Comparison of ENCODE assay signal across 1 cellular context in the genomic region with DNA sequence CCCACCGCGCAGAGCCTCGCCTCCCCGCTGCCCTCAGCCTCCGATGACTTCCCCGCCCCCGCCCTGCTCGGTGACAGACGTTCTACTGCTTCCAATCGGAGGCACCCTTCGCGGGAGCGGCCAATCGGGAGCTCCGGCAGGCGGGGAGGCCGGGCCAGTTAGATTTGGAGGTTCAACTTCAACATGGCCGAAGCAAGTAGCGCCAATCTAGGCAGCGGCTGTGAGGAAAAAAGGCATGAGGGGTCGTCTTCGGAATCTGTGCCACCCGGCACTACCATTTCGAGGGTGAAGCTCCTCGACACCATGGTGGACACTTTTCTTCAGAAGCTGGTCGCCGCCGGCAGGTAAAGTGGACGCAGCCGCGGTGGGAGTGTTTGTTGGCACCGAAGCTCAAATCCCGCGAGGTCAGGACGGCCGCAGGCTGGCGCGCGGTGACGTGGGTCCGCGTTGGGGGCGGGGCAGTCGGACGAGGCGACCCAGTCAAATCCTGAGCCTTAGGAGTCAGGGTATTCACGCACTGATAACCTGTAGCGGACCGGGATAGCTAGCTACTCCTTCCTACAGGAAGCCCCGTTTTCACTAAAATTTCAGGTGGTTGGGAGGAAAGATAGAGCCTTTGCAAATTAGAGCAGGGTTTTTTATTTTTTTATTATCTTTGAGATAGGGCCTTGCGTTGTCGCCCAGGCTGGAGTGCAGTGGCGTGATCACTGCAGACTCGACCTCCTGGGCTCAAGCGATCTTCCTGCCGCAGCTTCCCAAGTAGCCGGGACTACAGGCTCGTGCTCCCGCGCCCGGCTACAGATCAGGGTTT.
TF ChIP-seq lines count a peak whose summit lies in the region.

A gene with protein sequence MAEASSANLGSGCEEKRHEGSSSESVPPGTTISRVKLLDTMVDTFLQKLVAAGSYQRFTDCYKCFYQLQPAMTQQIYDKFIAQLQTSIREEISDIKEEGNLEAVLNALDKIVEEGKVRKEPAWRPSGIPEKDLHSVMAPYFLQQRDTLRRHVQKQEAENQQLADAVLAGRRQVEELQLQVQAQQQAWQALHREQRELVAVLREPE (plus strand): TSS at position 175 of the 811 bp plus-strand sequence. CDS start 9 bp downstream, at position 184.

TF ChIP-seq in HepG2, 621 proteins besides CTCF, POLR2A, EP300 and RAD21 (continued from another document and continues in another):
- TF ChIP-seq, protein P1, sequence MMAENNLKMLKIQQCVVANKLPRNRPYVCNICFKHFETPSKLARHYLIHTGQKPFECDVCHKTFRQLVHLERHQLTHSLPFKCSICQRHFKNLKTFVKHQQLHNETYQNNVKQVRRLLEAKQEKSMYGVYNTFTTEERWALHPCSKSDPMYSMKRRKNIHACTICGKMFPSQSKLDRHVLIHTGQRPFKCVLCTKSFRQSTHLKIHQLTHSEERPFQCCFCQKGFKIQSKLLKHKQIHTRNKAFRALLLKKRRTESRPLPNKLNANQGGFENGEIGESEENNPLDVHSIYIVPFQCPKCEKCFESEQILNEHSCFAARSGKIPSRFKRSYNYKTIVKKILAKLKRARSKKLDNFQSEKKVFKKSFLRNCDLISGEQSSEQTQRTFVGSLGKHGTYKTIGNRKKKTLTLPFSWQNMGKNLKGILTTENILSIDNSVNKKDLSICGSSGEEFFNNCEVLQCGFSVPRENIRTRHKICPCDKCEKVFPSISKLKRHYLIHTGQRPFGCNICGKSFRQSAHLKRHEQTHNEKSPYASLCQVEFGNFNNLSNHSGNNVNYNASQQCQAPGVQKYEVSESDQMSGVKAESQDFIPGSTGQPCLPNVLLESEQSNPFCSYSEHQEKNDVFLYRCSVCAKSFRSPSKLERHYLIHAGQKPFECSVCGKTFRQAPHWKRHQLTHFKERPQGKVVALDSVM (CRISPR knock-in tag; IDR thresholded peaks at IDR 0.05): peak; percentile 79
- TF ChIP-seq SRY (CRISPR knock-in tag; IDR thresholded peaks at IDR 0.05): no peak
- no peak for TF ChIP-seq PLRG1 (conservative IDR thresholded peaks at IDR 0.05)
- TF ChIP-seq SP1 (IDR thresholded peaks at IDR 0.05): no peak
- peak; percentile 79 for TF ChIP-seq SP1 (CRISPR knock-in tag; IDR thresholded peaks at IDR 0.05)
- no peak for TF ChIP-seq ZNF549 (CRISPR knock-in tag; IDR thresholded peaks at IDR 0.05)
- TF ChIP-seq ZNF138 (CRISPR knock-in tag; IDR thresholded peaks at IDR 0.05; ENCODE audit: low read depth): no peak
- TF ChIP-seq JUNB (CRISPR knock-in tag; IDR thresholded peaks at IDR 0.05; ENCODE audit: borderline replicate concordance): no peak
- TF ChIP-seq, protein P2, sequence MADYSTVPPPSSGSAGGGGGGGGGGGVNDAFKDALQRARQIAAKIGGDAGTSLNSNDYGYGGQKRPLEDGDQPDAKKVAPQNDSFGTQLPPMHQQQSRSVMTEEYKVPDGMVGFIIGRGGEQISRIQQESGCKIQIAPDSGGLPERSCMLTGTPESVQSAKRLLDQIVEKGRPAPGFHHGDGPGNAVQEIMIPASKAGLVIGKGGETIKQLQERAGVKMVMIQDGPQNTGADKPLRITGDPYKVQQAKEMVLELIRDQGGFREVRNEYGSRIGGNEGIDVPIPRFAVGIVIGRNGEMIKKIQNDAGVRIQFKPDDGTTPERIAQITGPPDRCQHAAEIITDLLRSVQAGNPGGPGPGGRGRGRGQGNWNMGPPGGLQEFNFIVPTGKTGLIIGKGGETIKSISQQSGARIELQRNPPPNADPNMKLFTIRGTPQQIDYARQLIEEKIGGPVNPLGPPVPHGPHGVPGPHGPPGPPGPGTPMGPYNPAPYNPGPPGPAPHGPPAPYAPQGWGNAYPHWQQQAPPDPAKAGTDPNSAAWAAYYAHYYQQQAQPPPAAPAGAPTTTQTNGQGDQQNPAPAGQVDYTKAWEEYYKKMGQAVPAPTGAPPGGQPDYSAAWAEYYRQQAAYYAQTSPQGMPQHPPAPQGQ (CRISPR knock-in tag; IDR thresholded peaks at IDR 0.05; ENCODE audit: borderline replicate concordance): no peak
- 0 out of 2 replicates have a peak, but pooled peaks have one; percentile 78 for TF ChIP-seq ZNF354B (CRISPR knock-in tag; IDR thresholded peaks at IDR 0.05)
- TF ChIP-seq ZNF616 (CRISPR knock-in tag; IDR thresholded peaks at IDR 0.05; ENCODE audit: low read depth): no peak
- TF ChIP-seq, protein P3, sequence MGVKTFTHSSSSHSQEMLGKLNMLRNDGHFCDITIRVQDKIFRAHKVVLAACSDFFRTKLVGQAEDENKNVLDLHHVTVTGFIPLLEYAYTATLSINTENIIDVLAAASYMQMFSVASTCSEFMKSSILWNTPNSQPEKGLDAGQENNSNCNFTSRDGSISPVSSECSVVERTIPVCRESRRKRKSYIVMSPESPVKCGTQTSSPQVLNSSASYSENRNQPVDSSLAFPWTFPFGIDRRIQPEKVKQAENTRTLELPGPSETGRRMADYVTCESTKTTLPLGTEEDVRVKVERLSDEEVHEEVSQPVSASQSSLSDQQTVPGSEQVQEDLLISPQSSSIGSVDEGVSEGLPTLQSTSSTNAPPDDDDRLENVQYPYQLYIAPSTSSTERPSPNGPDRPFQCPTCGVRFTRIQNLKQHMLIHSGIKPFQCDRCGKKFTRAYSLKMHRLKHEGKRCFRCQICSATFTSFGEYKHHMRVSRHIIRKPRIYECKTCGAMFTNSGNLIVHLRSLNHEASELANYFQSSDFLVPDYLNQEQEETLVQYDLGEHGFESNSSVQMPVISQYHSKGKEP (CRISPR knock-in tag; IDR thresholded peaks at IDR 0.05): no peak; the same call in 1 of the 2 replicates
- TF ChIP-seq, protein P4, sequence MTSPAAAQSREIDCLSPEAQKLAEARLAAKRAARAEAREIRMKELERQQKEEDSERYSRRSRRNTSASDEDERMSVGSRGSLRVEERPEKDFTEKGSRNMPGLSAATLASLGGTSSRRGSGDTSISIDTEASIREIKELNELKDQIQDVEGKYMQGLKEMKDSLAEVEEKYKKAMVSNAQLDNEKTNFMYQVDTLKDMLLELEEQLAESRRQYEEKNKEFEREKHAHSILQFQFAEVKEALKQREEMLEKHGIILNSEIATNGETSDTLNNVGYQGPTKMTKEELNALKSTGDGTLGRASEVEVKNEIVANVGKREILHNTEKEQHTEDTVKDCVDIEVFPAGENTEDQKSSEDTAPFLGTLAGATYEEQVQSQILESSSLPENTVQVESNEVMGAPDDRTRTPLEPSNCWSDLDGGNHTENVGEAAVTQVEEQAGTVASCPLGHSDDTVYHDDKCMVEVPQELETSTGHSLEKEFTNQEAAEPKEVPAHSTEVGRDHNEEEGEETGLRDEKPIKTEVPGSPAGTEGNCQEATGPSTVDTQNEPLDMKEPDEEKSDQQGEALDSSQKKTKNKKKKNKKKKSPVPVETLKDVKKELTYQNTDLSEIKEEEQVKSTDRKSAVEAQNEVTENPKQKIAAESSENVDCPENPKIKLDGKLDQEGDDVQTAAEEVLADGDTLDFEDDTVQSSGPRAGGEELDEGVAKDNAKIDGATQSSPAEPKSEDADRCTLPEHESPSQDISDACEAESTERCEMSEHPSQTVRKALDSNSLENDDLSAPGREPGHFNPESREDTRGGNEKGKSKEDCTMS (CRISPR knock-in tag; conservative IDR thresholded peaks at IDR 0.05): no peak
- TF ChIP-seq GABPA (IDR thresholded peaks at IDR 0.05; ENCODE audit: low read depth, low read length): no peak
- TF ChIP-seq GABPA (CRISPR knock-in tag; IDR thresholded peaks at IDR 0.05; ENCODE audit: low read depth): peak; percentile 33; the same call in 1 of the 2 replicates
- peak; percentile 52; the same call in 1 of the 2 replicates for TF ChIP-seq ESRRA (CRISPR knock-in tag; IDR thresholded peaks at IDR 0.05; ENCODE audit: low read depth)
- no peak for TF ChIP-seq KLF6 (CRISPR knock-in tag; IDR thresholded peaks at IDR 0.05)
- peak; percentile 56; the same call in 1 of the 2 replicates for TF ChIP-seq ZSCAN29 (CRISPR knock-in tag; conservative IDR thresholded peaks at IDR 0.05)
- no peak for TF ChIP-seq SNAPC2 (CRISPR knock-in tag; IDR thresholded peaks at IDR 0.05)
- peak; percentile 96 for TF ChIP-seq YY1 (IDR thresholded peaks at IDR 0.05; ENCODE audit: insufficient read depth, insufficient replicate concordance, low read depth, low read length)
- TF ChIP-seq EEA1 (CRISPR knock-in tag; IDR thresholded peaks at IDR 0.05; ENCODE audit: borderline replicate concordance): peak; percentile 66; the same call in 1 of the 2 replicates
- no peak for TF ChIP-seq NBN (conservative IDR thresholded peaks at IDR 0.05)
- TF ChIP-seq ZNF572 (CRISPR knock-in tag; IDR thresholded peaks at IDR 0.05): peak; percentile 80
- peak; percentile 18; the same call in 1 of the 2 replicates for TF ChIP-seq GATAD2A (CRISPR knock-in tag; IDR thresholded peaks at IDR 0.05)
- 0 out of 2 replicates have a peak, but pooled peaks have one; percentile 73 for TF ChIP-seq ZNF878 (CRISPR knock-in tag; IDR thresholded peaks at IDR 0.05)
- no peak for TF ChIP-seq STAG1 (CRISPR knock-in tag; IDR thresholded peaks at IDR 0.05)
- peak; percentile 21; the same call in 1 of the 2 replicates for TF ChIP-seq ZNF766 (CRISPR knock-in tag; IDR thresholded peaks at IDR 0.05; ENCODE audit: borderline replicate concordance)
- peak; percentile 79; the same call in 1 of the 2 replicates for TF ChIP-seq SIN3A (IDR thresholded peaks at IDR 0.05; ENCODE audit: borderline replicate concordance, low read depth, low read length)
- TF ChIP-seq SNRNP70 (IDR thresholded peaks at IDR 0.05; ENCODE audit: low read depth, low read length): no peak
- TF ChIP-seq ZKSCAN5 (CRISPR knock-in tag; IDR thresholded peaks at IDR 0.05): no peak
- TF ChIP-seq, protein P5, sequence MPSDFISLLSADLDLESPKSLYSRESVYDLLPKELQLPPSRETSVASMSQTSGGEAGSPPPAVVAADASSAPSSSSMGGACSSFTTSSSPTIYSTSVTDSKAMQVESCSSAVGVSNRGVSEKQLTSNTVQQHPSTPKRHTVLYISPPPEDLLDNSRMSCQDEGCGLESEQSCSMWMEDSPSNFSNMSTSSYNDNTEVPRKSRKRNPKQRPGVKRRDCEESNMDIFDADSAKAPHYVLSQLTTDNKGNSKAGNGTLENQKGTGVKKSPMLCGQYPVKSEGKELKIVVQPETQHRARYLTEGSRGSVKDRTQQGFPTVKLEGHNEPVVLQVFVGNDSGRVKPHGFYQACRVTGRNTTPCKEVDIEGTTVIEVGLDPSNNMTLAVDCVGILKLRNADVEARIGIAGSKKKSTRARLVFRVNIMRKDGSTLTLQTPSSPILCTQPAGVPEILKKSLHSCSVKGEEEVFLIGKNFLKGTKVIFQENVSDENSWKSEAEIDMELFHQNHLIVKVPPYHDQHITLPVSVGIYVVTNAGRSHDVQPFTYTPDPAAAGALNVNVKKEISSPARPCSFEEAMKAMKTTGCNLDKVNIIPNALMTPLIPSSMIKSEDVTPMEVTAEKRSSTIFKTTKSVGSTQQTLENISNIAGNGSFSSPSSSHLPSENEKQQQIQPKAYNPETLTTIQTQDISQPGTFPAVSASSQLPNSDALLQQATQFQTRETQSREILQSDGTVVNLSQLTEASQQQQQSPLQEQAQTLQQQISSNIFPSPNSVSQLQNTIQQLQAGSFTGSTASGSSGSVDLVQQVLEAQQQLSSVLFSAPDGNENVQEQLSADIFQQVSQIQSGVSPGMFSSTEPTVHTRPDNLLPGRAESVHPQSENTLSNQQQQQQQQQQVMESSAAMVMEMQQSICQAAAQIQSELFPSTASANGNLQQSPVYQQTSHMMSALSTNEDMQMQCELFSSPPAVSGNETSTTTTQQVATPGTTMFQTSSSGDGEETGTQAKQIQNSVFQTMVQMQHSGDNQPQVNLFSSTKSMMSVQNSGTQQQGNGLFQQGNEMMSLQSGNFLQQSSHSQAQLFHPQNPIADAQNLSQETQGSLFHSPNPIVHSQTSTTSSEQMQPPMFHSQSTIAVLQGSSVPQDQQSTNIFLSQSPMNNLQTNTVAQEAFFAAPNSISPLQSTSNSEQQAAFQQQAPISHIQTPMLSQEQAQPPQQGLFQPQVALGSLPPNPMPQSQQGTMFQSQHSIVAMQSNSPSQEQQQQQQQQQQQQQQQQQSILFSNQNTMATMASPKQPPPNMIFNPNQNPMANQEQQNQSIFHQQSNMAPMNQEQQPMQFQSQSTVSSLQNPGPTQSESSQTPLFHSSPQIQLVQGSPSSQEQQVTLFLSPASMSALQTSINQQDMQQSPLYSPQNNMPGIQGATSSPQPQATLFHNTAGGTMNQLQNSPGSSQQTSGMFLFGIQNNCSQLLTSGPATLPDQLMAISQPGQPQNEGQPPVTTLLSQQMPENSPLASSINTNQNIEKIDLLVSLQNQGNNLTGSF (CRISPR knock-in tag; IDR thresholded peaks at IDR 0.05): peak; percentile 66; the same call in 1 of the 2 replicates
- TF ChIP-seq ZNF782 (CRISPR knock-in tag; IDR thresholded peaks at IDR 0.05; ENCODE audit: borderline replicate concordance): peak; percentile 69; the same call in 1 of the 2 replicates
- TF ChIP-seq, protein P6, sequence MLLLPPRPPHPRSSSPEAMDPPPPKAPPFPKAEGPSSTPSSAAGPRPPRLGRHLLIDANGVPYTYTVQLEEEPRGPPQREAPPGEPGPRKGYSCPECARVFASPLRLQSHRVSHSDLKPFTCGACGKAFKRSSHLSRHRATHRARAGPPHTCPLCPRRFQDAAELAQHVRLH (CRISPR knock-in tag; IDR thresholded peaks at IDR 0.05; ENCODE audit: borderline replicate concordance, low read depth): peak; percentile 75
- no peak for TF ChIP-seq ZNF768 (CRISPR knock-in tag; IDR thresholded peaks at IDR 0.05)
- TF ChIP-seq ZNF552 (CRISPR knock-in tag; IDR thresholded peaks at IDR 0.05; ENCODE audit: borderline replicate concordance): no peak
- 0 out of 2 replicates have a peak, but pooled peaks have one; percentile 1 for TF ChIP-seq ONECUT2 (CRISPR knock-in tag; IDR thresholded peaks at IDR 0.05)
- TF ChIP-seq, protein P7, sequence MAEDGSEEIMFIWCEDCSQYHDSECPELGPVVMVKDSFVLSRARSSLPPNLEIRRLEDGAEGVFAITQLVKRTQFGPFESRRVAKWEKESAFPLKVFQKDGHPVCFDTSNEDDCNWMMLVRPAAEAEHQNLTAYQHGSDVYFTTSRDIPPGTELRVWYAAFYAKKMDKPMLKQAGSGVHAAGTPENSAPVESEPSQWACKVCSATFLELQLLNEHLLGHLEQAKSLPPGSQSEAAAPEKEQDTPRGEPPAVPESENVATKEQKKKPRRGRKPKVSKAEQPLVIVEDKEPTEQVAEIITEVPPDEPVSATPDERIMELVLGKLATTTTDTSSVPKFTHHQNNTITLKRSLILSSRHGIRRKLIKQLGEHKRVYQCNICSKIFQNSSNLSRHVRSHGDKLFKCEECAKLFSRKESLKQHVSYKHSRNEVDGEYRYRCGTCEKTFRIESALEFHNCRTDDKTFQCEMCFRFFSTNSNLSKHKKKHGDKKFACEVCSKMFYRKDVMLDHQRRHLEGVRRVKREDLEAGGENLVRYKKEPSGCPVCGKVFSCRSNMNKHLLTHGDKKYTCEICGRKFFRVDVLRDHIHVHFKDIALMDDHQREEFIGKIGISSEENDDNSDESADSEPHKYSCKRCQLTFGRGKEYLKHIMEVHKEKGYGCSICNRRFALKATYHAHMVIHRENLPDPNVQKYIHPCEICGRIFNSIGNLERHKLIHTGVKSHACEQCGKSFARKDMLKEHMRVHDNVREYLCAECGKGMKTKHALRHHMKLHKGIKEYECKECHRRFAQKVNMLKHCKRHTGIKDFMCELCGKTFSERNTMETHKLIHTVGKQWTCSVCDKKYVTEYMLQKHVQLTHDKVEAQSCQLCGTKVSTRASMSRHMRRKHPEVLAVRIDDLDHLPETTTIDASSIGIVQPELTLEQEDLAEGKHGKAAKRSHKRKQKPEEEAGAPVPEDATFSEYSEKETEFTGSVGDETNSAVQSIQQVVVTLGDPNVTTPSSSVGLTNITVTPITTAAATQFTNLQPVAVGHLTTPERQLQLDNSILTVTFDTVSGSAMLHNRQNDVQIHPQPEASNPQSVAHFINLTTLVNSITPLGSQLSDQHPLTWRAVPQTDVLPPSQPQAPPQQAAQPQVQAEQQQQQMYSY (CRISPR knock-in tag; IDR thresholded peaks at IDR 0.05): no peak
- no peak for TF ChIP-seq ZNF75D (CRISPR knock-in tag; IDR thresholded peaks at IDR 0.05; ENCODE audit: borderline replicate concordance)
- TF ChIP-seq FOXA3 (CRISPR knock-in tag; IDR thresholded peaks at IDR 0.05): peak; percentile 36; the same call in 1 of the 2 replicates
